ENCODE assay signal across 8 cellular contexts in the genomic region with DNA sequence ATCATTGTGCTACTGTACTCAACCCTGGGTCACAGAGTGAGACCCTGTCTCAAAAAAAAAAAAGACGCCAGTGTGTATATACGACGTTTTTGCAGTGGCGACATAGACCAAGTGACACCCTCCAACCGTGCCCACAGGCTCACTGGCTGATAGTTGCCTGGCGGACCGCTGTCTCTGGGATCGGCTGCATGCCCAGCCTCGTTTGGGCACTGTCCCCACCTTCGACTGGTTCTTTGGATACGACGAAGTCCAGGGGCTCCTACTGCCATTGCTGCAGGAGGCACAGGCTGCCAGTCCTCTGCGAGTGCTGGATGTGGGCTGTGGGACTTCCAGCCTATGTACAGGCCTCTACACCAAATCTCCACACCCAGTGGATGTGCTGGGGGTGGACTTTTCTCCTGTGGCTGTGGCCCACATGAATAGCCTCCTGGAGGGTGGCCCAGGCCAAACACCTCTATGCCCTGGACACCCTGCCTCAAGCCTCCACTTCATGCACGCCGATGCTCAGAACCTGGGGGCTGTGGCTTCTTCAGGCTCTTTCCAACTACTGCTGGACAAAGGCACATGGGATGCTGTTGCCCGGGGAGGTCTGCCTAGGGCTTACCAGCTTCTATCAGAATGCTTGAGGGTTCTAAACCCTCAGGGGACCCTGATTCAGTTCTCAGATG. TPM values are rescaled to one million over a fixed set of nuclear protein-coding genes. Genes with fewer than 3 reads are reported as not detected.
A peak's percentile ranks its signal among the peaks of the same experiment; 100 is the strongest.
DNase-seq lines count a peak whose midpoint lies in the region; ATAC-seq and TF ChIP-seq lines count a peak whose summit lies in the region.

No MANE protein-coding gene starts in this region.

- no peaks in the 10 kb centered on the region for H3K27me3 ChIP-seq in BLaER1 treated with 17β-estradiol and CSF1 and Interleukin-3, amounts not matched to agents 10 nM and 100 nM
- H3K27me3 ChIP-seq in colonic mucosa, result no peaks in the 10 kb centered on the region

- peak overlapping the region; percentile 68 to 94 (median 83) for H3K4me3 ChIP-seq in BLaER1 treated with 17β-estradiol and CSF1 and Interleukin-3, amounts not matched to agents 10 nM and 100 nM
- peak overlapping the region; percentile 87 for H3K4me3 ChIP-seq in colonic mucosa

- no peaks in the 10 kb centered on the region for H3K36me3 Mint-ChIP-seq in natural killer cell

- TF ChIP-seq CTCF in colonic mucosa (IDR thresholded peaks at IDR 0.05), result no peak
- TF ChIP-seq CTCF in natural killer cell (IDR thresholded peaks at IDR 0.05), result no peak

- intact Hi-C loops in colonic mucosa (cut with DNase I), result no loop called here
- intact Hi-C loops in natural killer cell (cut with micrococcal nuclease), result loop anchor here (5.0 kb wide), 1 partner anchor 61 kb away; a partner anchor contains a TSS

- H3K9ac ChIP-seq in BLaER1 treated with 17β-estradiol and CSF1 and Interleukin-3, amounts not matched to agents 10 nM and 100 nM, result peak overlapping the region; percentile 83 to 98 (median 90)
- H3K9ac ChIP-seq in colonic mucosa (ENCODE audit: low read depth in 2 of 2, low read length in 2 of 2), result peak overlapping the region; percentile 68 to 99

- H3K9me3 ChIP-seq in BLaER1 treated with 17β-estradiol and CSF1 and Interleukin-3, amounts not matched to agents 10 nM and 100 nM (replicated peaks in 1 of 11), result no peaks in the 10 kb centered on the region
- no peaks in the 10 kb centered on the region for H3K9me3 ChIP-seq in colonic mucosa

- peaks cover 16 to 38% of the 10 kb centered on the region in 2 donors for H3K4me1 Mint-ChIP-seq in natural killer cell

- ATAC-seq in natural killer cell, result no peak
- no peak for ATAC-seq in HG02763 (IDR thresholded peaks at IDR 0.05; ENCODE audit: unreplicated experiment)

- peaks cover 45 to 70% (median 68%) of the 10 kb centered on the region in 10 experiments for H3K4me1 ChIP-seq in BLaER1 treated with 17β-estradiol and CSF1 and Interleukin-3, amounts not matched to agents 10 nM and 100 nM
- H3K4me1 ChIP-seq in colonic mucosa, result peaks cover 23% of the 10 kb centered on the region

- peaks cover 0 to 60% (median 27%) of the 10 kb centered on the region in 11 experiments; a peak in 19 of 22 replicates for H4K20me1 ChIP-seq in BLaER1 treated with 17β-estradiol and CSF1 and Interleukin-3, amounts not matched to agents 10 nM and 100 nM

- H3K27me3 Mint-ChIP-seq in natural killer cell (ENCODE audit: low read depth in 2 of 2), result no peaks in the 10 kb centered on the region

- peak overlapping the region; percentile 62 for H3K4me3 Mint-ChIP-seq in natural killer cell

- DNase-seq in MV-4-11 (lab: John Stamatoyannopoulos, UW), result peak; percentile 30
- no peak for DNase-seq in colonic mucosa
- DNase-seq in natural killer cell, result no peak
- DNase-seq in SKM-1 treated with dmso at 0.1 percent for 144 hours (lab: John Stamatoyannopoulos, UW; ENCODE audit: unreplicated experiment), result no peak
- DNase-seq in HK-2 (ENCODE audit: unreplicated experiment), result no peak
- no peak for DNase-seq in KG1 (lab: John Stamatoyannopoulos, UW)

- peak overlapping the region; percentile 87 to 95 for H3K27ac Mint-ChIP-seq in natural killer cell

- H3K36me3 ChIP-seq in BLaER1 treated with 17β-estradiol and CSF1 and Interleukin-3, amounts not matched to agents 10 nM and 100 nM, result peaks cover 28 to 54% (median 45%) of the 10 kb centered on the region in 11 experiments
- no peaks in the 10 kb centered on the region for H3K36me3 ChIP-seq in colonic mucosa

- peak overlapping the region; percentile 96 to 100 (median 98) for H3K4me2 ChIP-seq in BLaER1 treated with 17β-estradiol and CSF1 and Interleukin-3, amounts not matched to agents 10 nM and 100 nM

- peak overlapping the region; percentile 63 to 94 (median 87); a peak in 21 of 22 replicates for H3K27ac ChIP-seq in BLaER1 treated with 17β-estradiol and CSF1 and Interleukin-3, amounts not matched to agents 10 nM and 100 nM
- peak overlapping the region; percentile 96 for H3K27ac ChIP-seq in colonic mucosa

- H3K9me3 Mint-ChIP-seq in natural killer cell, result no peaks in the 10 kb centered on the region

RNA-seq across cellular contexts. Expression of a gene that starts 1.3 kb away (rescaled TPM):
- total RNA-seq in colonic mucosa (10 to 100 TPM in 1 of 2 donors, 1 to 10 TPM in 1; 9.4 to 27.0 TPM), natural killer cell (10 to 100 TPM; 12.0 to 21.5 (median 13.7) TPM)

RNA-seq across cellular contexts. Expression of a gene that starts 1.4 kb away (rescaled TPM):
- total RNA-seq in colonic mucosa (100 to 1,000 TPM in 1 of 2 donors, 10 to 100 TPM in 1; 57.9 to 105 TPM), natural killer cell (10 to 100 TPM; 36.5 to 57.9 (median 39.1) TPM)

RNA-seq across cellular contexts. Expression of a gene that starts 5.1 kb away (rescaled TPM):
- total RNA-seq in colonic mucosa, result 10 to 100 TPM; 13.9 to 23.2 TPM
- total RNA-seq in natural killer cell, result 1 to 10 TPM; 3.9 to 5.2 (median 4.0) TPM

RNA-seq across cellular contexts. Expression of a gene that starts 5.7 kb away (rescaled TPM):
- total RNA-seq in colonic mucosa (10 to 100 TPM in 1 of 2 donors, 1 to 10 TPM in 1; 7.1 to 12.3 TPM), natural killer cell (10 to 100 TPM; 17.4 to 29.1 (median 20.4) TPM)

RNA-seq across cellular contexts. Expression of a gene that starts 12.5 kb away (rescaled TPM):
- total RNA-seq in colonic mucosa, result 10 to 100 TPM; 74.8 to 87.8 TPM
- 100 to 1,000 TPM; 179 to 238 (median 238) TPM for total RNA-seq in natural killer cell
